In the genomic region with DNA sequence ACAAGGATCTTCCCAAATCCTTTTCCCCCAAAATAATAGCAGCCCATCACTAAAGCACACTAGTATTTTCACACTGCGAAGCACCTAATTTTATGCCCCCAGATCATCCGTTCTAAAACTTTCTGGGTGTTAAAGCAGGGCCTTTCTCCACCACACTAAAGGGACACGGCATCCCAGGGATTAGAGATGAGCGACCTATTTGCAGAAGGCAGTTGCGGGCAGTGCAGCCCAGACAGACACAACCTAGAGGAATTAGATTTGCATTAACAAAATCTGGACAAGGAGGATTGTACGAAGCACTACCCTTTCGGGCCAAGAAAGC, we compare ENCODE assay signal across 7 cellular contexts. TPM values are rescaled to one million over a fixed set of nuclear protein-coding genes. Genes with fewer than 3 reads are reported as not detected.
DNase-seq lines count a peak whose midpoint lies in the region; ATAC-seq lines count a peak whose summit lies in the region.

No MANE protein-coding gene starts in this region.

- H3K9me3 ChIP-seq in HUES6 (ENCODE audit: control insufficient read depth, insufficient read depth, low read depth, low read length) (no peaks in the 10 kb centered on the region), iPS-20b (ENCODE audit: insufficient read depth, low read depth, low read length) (no peaks in the 10 kb centered on the region)

- H3K36me3 ChIP-seq in HUES6 (ENCODE audit: control insufficient read depth, insufficient read depth, low read length) (peaks cover 6% of the 10 kb centered on the region; the same call in 1 of the 2 replicates), iPS-20b (ENCODE audit: insufficient read depth, low read depth, low read length) (peaks cover 6% of the 10 kb centered on the region)

- peak overlapping the region; percentile 93 for H3K4me3 Mint-ChIP-seq in activated naive CD8-positive, alpha-beta T cell
- peak overlapping the region; percentile 78 to 86 for H3K4me3 Mint-ChIP-seq in stimulated activated naive CD8-positive, alpha-beta T cell treated with anti-CD3 and anti-CD28 coated beads, Interleukin-15, amount 100 ng/mL, for 72 hours

- no peak for ATAC-seq in stimulated activated naive CD8-positive, alpha-beta T cell treated with anti-CD3 and anti-CD28 coated beads, Interleukin-15, amount 100 ng/mL, for 72 hours
- no peak for ATAC-seq in HG02973 (IDR thresholded peaks at IDR 0.05; ENCODE audit: unreplicated experiment)

- H3K27me3 ChIP-seq in HUES6 (ENCODE audit: control insufficient read depth, insufficient read depth, low read length) (no peaks in the 10 kb centered on the region), iPS-20b (ENCODE audit: insufficient read depth, low read length) (no peaks in the 10 kb centered on the region)

- H3K9me3 Mint-ChIP-seq in activated naive CD8-positive, alpha-beta T cell (ENCODE audit: low read depth): no peaks in the 10 kb centered on the region
- H3K9me3 Mint-ChIP-seq in stimulated activated naive CD8-positive, alpha-beta T cell treated with anti-CD3 and anti-CD28 coated beads, Interleukin-15, amount 100 ng/mL, for 72 hours: no peaks in the 10 kb centered on the region

- H3K27me3 Mint-ChIP-seq in activated naive CD8-positive, alpha-beta T cell: no peaks in the 10 kb centered on the region
- no peaks in the 10 kb centered on the region for H3K27me3 Mint-ChIP-seq in stimulated activated naive CD8-positive, alpha-beta T cell treated with anti-CD3 and anti-CD28 coated beads, Interleukin-15, amount 100 ng/mL, for 72 hours

- H3K27ac ChIP-seq in HUES6 (ENCODE audit: low read depth, low read length): peak overlapping the region; percentile 92
- peak overlapping the region; percentile 86 for H3K27ac ChIP-seq in iPS-20b (ENCODE audit: low read length)

- DNase-seq in stimulated activated naive CD8-positive, alpha-beta T cell treated with anti-CD3 and anti-CD28 coated beads, Interleukin-15, amount 100 ng/mL, for 72 hours: no peak
- DNase-seq in NCI-H2107 treated with DMSO at 0.1 percent for 48 hours (lab: John Stamatoyannopoulos, UW; ENCODE audit: unreplicated experiment): no peak
- no peak for DNase-seq in SK-N-DZ (ENCODE audit: low spot score)

- no peaks in the 10 kb centered on the region for H3K4me1 ChIP-seq in HUES6 (ENCODE audit: control insufficient read depth, insufficient read depth, low read length)
- no peaks in the 10 kb centered on the region for H3K4me1 ChIP-seq in iPS-20b (ENCODE audit: insufficient read depth, low read length)

- peak overlapping the region; percentile 86 for H3K9ac ChIP-seq in HUES6 (ENCODE audit: low read length)
- peak overlapping the region; percentile 97 for H3K9ac ChIP-seq in iPS-20b (ENCODE audit: low read depth, low read length)

- peaks cover 11% of the 10 kb centered on the region for H3K4me1 Mint-ChIP-seq in activated naive CD8-positive, alpha-beta T cell (ENCODE audit: low read depth)
- H3K4me1 Mint-ChIP-seq in stimulated activated naive CD8-positive, alpha-beta T cell treated with anti-CD3 and anti-CD28 coated beads, Interleukin-15, amount 100 ng/mL, for 72 hours: peaks cover 5% of the 10 kb centered on the region

- H3K4me3 ChIP-seq in HUES6 (ENCODE audit: low read depth, low read length) (peak overlapping the region; percentile 80), iPS-20b (ENCODE audit: low read length) (peak overlapping the region; percentile 93)

- peaks cover 8% of the 10 kb centered on the region for H3K36me3 Mint-ChIP-seq in activated naive CD8-positive, alpha-beta T cell

- peak overlapping the region; percentile 94 for H3K27ac Mint-ChIP-seq in activated naive CD8-positive, alpha-beta T cell
- H3K27ac Mint-ChIP-seq in stimulated activated naive CD8-positive, alpha-beta T cell treated with anti-CD3 and anti-CD28 coated beads, Interleukin-15, amount 100 ng/mL, for 72 hours: peak overlapping the region; percentile 96 to 98

RNA-seq across cellular contexts. Expression of gene OSGEPL1, which starts 0.4 kb away (rescaled TPM):
- polyA plus RNA-seq in SK-N-DZ (2014; cell fraction: cytosol; rRNA removed): 23.0 and 26.6 TPM in 2 replicates
- 34.5 and 34.6 TPM in 2 replicates for polyA plus RNA-seq in SK-N-DZ (2014; cell fraction: nucleus; rRNA removed)

RNA-seq across cellular contexts. Expression of gene ORMDL1, which starts 21.9 kb away (rescaled TPM):
- polyA plus RNA-seq in SK-N-DZ (2014; cell fraction: cytosol; rRNA removed): 88.3 and 94.2 TPM in 2 replicates
- 234 and 280 TPM in 2 replicates for polyA plus RNA-seq in SK-N-DZ (2014; cell fraction: nucleus; rRNA removed)

RNA-seq across cellular contexts. Expression of gene PMS1, which starts 22.1 kb away (rescaled TPM):
- 27.2 and 35.6 TPM in 2 replicates for polyA plus RNA-seq in SK-N-DZ (2014; cell fraction: cytosol; rRNA removed)
- 54.3 and 64.5 TPM in 2 replicates for polyA plus RNA-seq in SK-N-DZ (2014; cell fraction: nucleus; rRNA removed)
